9 cellular contexts compared by ENCODE assay signal in genomic region chr1:78650114-78650513, GRCh38. TPM values are rescaled to one million over a fixed set of nuclear protein-coding genes. Genes with fewer than 3 reads are reported as not detected.
A peak's percentile ranks its signal among the peaks of the same experiment; 100 is the strongest.
DNase-seq lines count a peak whose midpoint lies in the region; TF ChIP-seq lines count a peak whose summit lies in the region.
"Had no signal": no experiment of that assay in that cellular context is flagged by ENCODE, and none has a peak within 500 bp of the region (broad histone marks: within the 10 kb centered on the region; RNA-seq: fewer than 3 reads in every experiment).

No MANE protein-coding gene starts in this region.

- H3K4me1 ChIP-seq in transverse colon = peaks cover 0 to 21% (median 0%) of the 10 kb centered on the region in 4 donors
- no peaks in the 10 kb centered on the region for H3K4me1 ChIP-seq in HAP-1

- TF ChIP-seq POLR2A in transverse colon (IDR thresholded peaks at IDR 0.05) = no peak

- no peak for TF ChIP-seq EP300 in transverse colon (IDR thresholded peaks at IDR 0.05; ENCODE audit: low read depth)

- DNase-seq in activated T-cell treated with anti-CD3 and anti-CD28 coated beads, Interleukin-2, amount 50 U/mL, for 24 hours = no peak
- DNase-seq in activated T-cell treated with anti-CD3 and anti-CD28 coated beads, Interleukin-2, amount 50 U/mL, for 1 hour = no peak
- DNase-seq in activated CD4-positive, alpha-beta memory T cell treated with anti-CD3 and anti-CD28 coated beads for 36 hours = no peak
- DNase-seq in iris pigment epithelial cell (ENCODE audit: low read depth) (peak; percentile 26), transverse colon (no peak), HAP-1 (ENCODE audit: low spot score in 2 of 2) (no peak), ecto neural progenitor cell (ENCODE audit: low spot score) (no peak), NCI-H1105 treated with DMSO at 0.1 percent for 48 hours (lab: John Stamatoyannopoulos, UW) (no peak)

- CTCF ChIA-PET in activated CD4-positive, alpha-beta memory T cell treated with anti-CD3 and anti-CD28 coated beads for 36 hours (lab: Charles Lee) = interaction anchor here (0.7 to 1.1 kb wide), 3 partner anchors 26 to 33 kb away, joined by 3 to 7 read pairs (median 4); partner anchors contain the start of gene IFI44L

- H3K4me3 Mint-ChIP-seq in activated T-cell treated with anti-CD3 and anti-CD28 coated beads, Interleukin-2, amount 50 U/mL, for 24 hours = peak overlapping the region; percentile 79
- H3K4me3 Mint-ChIP-seq in activated CD4-positive, alpha-beta memory T cell treated with anti-CD3 and anti-CD28 coated beads for 36 hours = peak overlapping the region; percentile 79

- intact Hi-C loops in activated CD4-positive, alpha-beta memory T cell treated with anti-CD3 and anti-CD28 coated beads for 36 hours (cut with micrococcal nuclease) = no loop called here
- intact Hi-C loops in transverse colon (cut with DNase I; ENCODE audit: low total_unique reads) = no loop called here

- H3K27ac Mint-ChIP-seq in activated T-cell treated with anti-CD3 and anti-CD28 coated beads, Interleukin-2, amount 50 U/mL, for 24 hours = peak overlapping the region; percentile 74
- H3K27ac Mint-ChIP-seq in activated CD4-positive, alpha-beta memory T cell treated with anti-CD3 and anti-CD28 coated beads for 36 hours = peak overlapping the region; percentile 76

- peaks cover 15% of the 10 kb centered on the region for H3K9me3 Mint-ChIP-seq in activated T-cell treated with anti-CD3 and anti-CD28 coated beads, Interleukin-2, amount 50 U/mL, for 24 hours
- H3K9me3 Mint-ChIP-seq in activated CD4-positive, alpha-beta memory T cell treated with anti-CD3 and anti-CD28 coated beads for 36 hours = peaks cover 27% of the 10 kb centered on the region

- POLR2A ChIA-PET in activated CD4-positive, alpha-beta memory T cell treated with anti-CD3 and anti-CD28 coated beads for 36 hours (lab: Charles Lee) = interaction anchor here (1.1 kb wide), 1 partner anchor 23 kb away, joined by 3 read pairs; no protein-coding TSS in a partner anchor

- 55 to 71% methylated on average over 4 of the region's 4 CpGs for WGBS in transverse colon (ENCODE audit: low coverage in 1 of 2), 2 donors

- peak overlapping the region in 3 of 4 donors; percentile 13 to 38 (median 26) for H3K4me3 ChIP-seq in transverse colon
- H3K4me3 ChIP-seq in HAP-1 = no peak overlapping the region
- H3K4me3 ChIP-seq: cardiac muscle cell had no signal

- H3K27ac ChIP-seq in transverse colon = peak overlapping the region; percentile 38 to 70 (median 58)
- H3K27ac ChIP-seq: cardiac muscle cell had no signal

- TF ChIP-seq CTCF in transverse colon (IDR thresholded peaks at IDR 0.05) = no peak

- H3K9me3 ChIP-seq in transverse colon (no peaks in the 10 kb centered on the region), HAP-1 (no peaks in the 10 kb centered on the region)

- peaks cover 71% of the 10 kb centered on the region for H3K4me1 Mint-ChIP-seq in activated T-cell treated with anti-CD3 and anti-CD28 coated beads, Interleukin-2, amount 50 U/mL, for 24 hours (ENCODE audit: low read depth)
- peaks cover 52% of the 10 kb centered on the region for H3K4me1 Mint-ChIP-seq in activated CD4-positive, alpha-beta memory T cell treated with anti-CD3 and anti-CD28 coated beads for 36 hours (ENCODE audit: low read depth)

- H3K27me3 ChIP-seq in transverse colon (no peaks in the 10 kb centered on the region), HAP-1 (ENCODE audit: low read depth) (peaks cover 7% of the 10 kb centered on the region; the same call in 1 of the 2 replicates)
- H3K27me3 ChIP-seq: cardiac muscle cell had no signal

- H3K36me3 ChIP-seq in transverse colon (no peaks in the 10 kb centered on the region), HAP-1 (replicated peaks) (no peaks in the 10 kb centered on the region)
- H3K36me3 ChIP-seq: cardiac muscle cell had no signal

- H3K27me3 Mint-ChIP-seq in activated T-cell treated with anti-CD3 and anti-CD28 coated beads, Interleukin-2, amount 50 U/mL, for 24 hours = no peaks in the 10 kb centered on the region
- no peaks in the 10 kb centered on the region for H3K27me3 Mint-ChIP-seq in activated CD4-positive, alpha-beta memory T cell treated with anti-CD3 and anti-CD28 coated beads for 36 hours

- in situ Hi-C loops in transverse colon (cut with MboI; ENCODE audit: low pct_ligation_motif_present in 1 of 4, low pct_unique_long_range_greater_than_20kb in 1 of 4, low sequenced_read_pairs in 3 of 4) (no loop called here), HAP-1 (cut with MboI; ENCODE audit: low sequenced_read_pairs) (no loop called here)

- H3K36me3 Mint-ChIP-seq in activated T-cell treated with anti-CD3 and anti-CD28 coated beads, Interleukin-2, amount 50 U/mL, for 24 hours (ENCODE audit: low read depth) = peaks cover 40% of the 10 kb centered on the region
- peaks cover 38% of the 10 kb centered on the region for H3K36me3 Mint-ChIP-seq in activated CD4-positive, alpha-beta memory T cell treated with anti-CD3 and anti-CD28 coated beads for 36 hours

RNA-seq across cellular contexts. Expression of gene IFI44, which starts 0.5 kb away (rescaled TPM):
- 10 to 100 TPM; 56.1 to 60.1 TPM for total RNA-seq in activated CD4-positive, alpha-beta memory T cell treated with anti-CD3 and anti-CD28 coated beads for 36 hours
- total RNA-seq in transverse colon = 1 to 10 TPM in 2 of 4 donors, not detected in 2; 5.9 to 9.7 TPM
- total RNA-seq: cardiac muscle cell had no signal

RNA-seq across cellular contexts. Expression of gene IFI44L, which starts 29.9 kb away (rescaled TPM):
- 10 to 100 TPM; 32.8 to 38.3 TPM for total RNA-seq in activated CD4-positive, alpha-beta memory T cell treated with anti-CD3 and anti-CD28 coated beads for 36 hours
- total RNA-seq in transverse colon = 1 to 10 TPM in 3 of 4 donors, not detected in 1; 1.8 to 5.5 (median 3.3) TPM

Comparison
In these comparisons a context has a peak if more than half of its experiments do, and no peak if none do; other contexts are left out.
1. RNA of gene IFI44, which starts 0.5 kb away (total RNA-seq): 56.1 to 60.1 TPM in activated CD4-positive, alpha-beta memory T cell treated with anti-CD3 and anti-CD28 coated beads for 36 hours; 5.9 to 9.7 TPM in transverse colon; every median in the first group is over 4 times any median in the second.
2. RNA of gene IFI44L, which starts 29.9 kb away (total RNA-seq): 32.8 to 38.3 TPM in activated CD4-positive, alpha-beta memory T cell treated with anti-CD3 and anti-CD28 coated beads for 36 hours; 1.8 to 5.5 TPM in transverse colon; every median in the first group is over 4 times any median in the second.